8 cellular contexts compared by ENCODE assay signal in genomic region chr6:136792945-136793289, GRCh38.
DNase-seq lines count a peak whose midpoint lies in the region; ATAC-seq and TF ChIP-seq lines count a peak whose summit lies in the region.

No MANE protein-coding gene starts in this region.

- H2AFZ ChIP-seq in OCI-LY3 (ENCODE audit: low read depth, low read length): peak overlapping the region; percentile 86

- H3K9ac ChIP-seq in HUES6 (ENCODE audit: low read length) (peak overlapping the region; percentile 76), OCI-LY3 (ENCODE audit: low read length) (peak overlapping the region; percentile 87), muscle layer of colon (ENCODE audit: low read length) (peak overlapping the region; percentile 50)

- DNase-seq in DMS 273 (lab: John Stamatoyannopoulos, UW; ENCODE audit: unreplicated experiment) (peak; percentile 96), activated T-cell treated with anti-CD3 and anti-CD28 coated beads for 48 hours (ENCODE audit: low read depth) (peak; percentile 92), erythroblast (lab: John Stamatoyannopoulos, UW) (peak; percentile 90 to 93)
- peak; percentile 90 for DNase-seq in stimulated activated CD8-positive, alpha-beta memory T cell treated with anti-CD3 and anti-CD28 coated beads, Interleukin-7, amount 100 ng/mL, for 4 hours (ENCODE audit: low read depth in 2 of 2)

- H3K27ac ChIP-seq in HUES6 (ENCODE audit: low read depth, low read length): no peak overlapping the region
- H3K27ac ChIP-seq in OCI-LY3 (ENCODE audit: low read length): peak overlapping the region; percentile 67
- H3K27ac ChIP-seq in muscle layer of colon (ENCODE audit: low read depth, low read length): peak overlapping the region; percentile 87

- no peak for TF ChIP-seq POLR2A in erythroblast (IDR thresholded peaks at IDR 0.05; ENCODE audit: low read length)

- TF ChIP-seq CTCF in OCI-LY3 (IDR thresholded peaks at IDR 0.05; ENCODE audit: low read depth, low read length): peak; percentile 67

- H4K20me1 ChIP-seq in OCI-LY3 (ENCODE audit: insufficient read depth, low read length): no peaks in the 10 kb centered on the region

- H3K4me2 ChIP-seq in OCI-LY3 (ENCODE audit: low read length): peak overlapping the region; percentile 95

- H3K36me3 ChIP-seq in HUES6 (ENCODE audit: control insufficient read depth, insufficient read depth, low read length) (no peaks in the 10 kb centered on the region), OCI-LY3 (replicated peaks; ENCODE audit: low read depth, low read length) (no peaks in the 10 kb centered on the region), muscle layer of colon (ENCODE audit: insufficient read depth, low read length) (no peaks in the 10 kb centered on the region)

- 0 out of 2 replicates have a peak, but pooled peaks cover 7% of the 10 kb centered on the region for H3K4me1 ChIP-seq in HUES6 (ENCODE audit: control insufficient read depth, insufficient read depth, low read length)
- peaks cover 7% of the 10 kb centered on the region for H3K4me1 ChIP-seq in OCI-LY3 (ENCODE audit: low read length)
- H3K4me1 ChIP-seq in muscle layer of colon (ENCODE audit: insufficient read depth, low read length): peaks cover 4% of the 10 kb centered on the region

- ATAC-seq in GM21447 (IDR thresholded peaks at IDR 0.05; ENCODE audit: unreplicated experiment): peak; percentile 54

- H3K9me3 ChIP-seq in HUES6 (ENCODE audit: control insufficient read depth, insufficient read depth, low read depth, low read length): no peaks in the 10 kb centered on the region
- no peaks in the 10 kb centered on the region for H3K9me3 ChIP-seq in OCI-LY3 (ENCODE audit: insufficient read depth, low read length)
- no peaks in the 10 kb centered on the region for H3K9me3 ChIP-seq in muscle layer of colon (ENCODE audit: low read length)

- H3K4me3 ChIP-seq in HUES6 (ENCODE audit: low read depth, low read length): peak overlapping the region; percentile 83
- H3K4me3 ChIP-seq in OCI-LY3 (ENCODE audit: low read length): peak overlapping the region; percentile 96
- H3K4me3 ChIP-seq in muscle layer of colon (ENCODE audit: low read depth in 1 of 2, low read length in 2 of 2): peak overlapping the region; percentile 87 to 88

- peaks cover 49% of the 10 kb centered on the region for H3K27me3 ChIP-seq in HUES6 (ENCODE audit: control insufficient read depth, insufficient read depth, low read length)
- H3K27me3 ChIP-seq in OCI-LY3 (ENCODE audit: low read depth, low read length): no peaks in the 10 kb centered on the region
- no peaks in the 10 kb centered on the region for H3K27me3 ChIP-seq in muscle layer of colon (ENCODE audit: control insufficient read depth in 1 of 2, insufficient read depth in 2 of 2, low read length in 2 of 2)

- no peaks in the 10 kb centered on the region for H3K79me2 ChIP-seq in OCI-LY3 (ENCODE audit: low read length)
